ENCODE assay signal across 10 cellular contexts in the genomic region with DNA sequence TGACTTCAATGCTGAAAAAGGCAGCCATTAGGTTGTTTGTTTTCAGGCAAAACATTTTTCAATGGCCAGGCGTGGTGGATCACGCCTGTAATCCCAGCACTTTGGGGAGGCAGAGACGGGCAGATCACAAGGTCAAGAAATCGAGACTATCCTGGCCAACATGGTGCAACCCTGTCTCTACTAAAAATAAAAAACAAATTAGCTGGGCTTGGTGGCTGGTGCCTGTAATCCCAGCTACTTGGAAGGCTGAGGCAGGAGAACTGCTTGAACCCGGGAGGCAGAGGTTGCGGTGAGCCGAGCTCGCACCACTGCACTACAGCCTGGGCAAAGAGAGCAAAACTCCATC. TPM values are rescaled to one million over a fixed set of nuclear protein-coding genes. Genes with fewer than 3 reads are reported as not detected.
A peak's percentile ranks its signal among the peaks of the same experiment; 100 is the strongest.
DNase-seq lines count a peak whose midpoint lies in the region; ATAC-seq and TF ChIP-seq lines count a peak whose summit lies in the region.
"Not testable (repeated sequence)": the region's sequence is repeated elsewhere in the genome, so short reads cannot be mapped to it uniquely, and the experiment has no call there.
"Had no signal": no experiment of that assay in that cellular context is flagged by ENCODE, and none has a peak within 500 bp of the region (broad histone marks: within the 10 kb centered on the region; RNA-seq: fewer than 3 reads in every experiment).

No MANE protein-coding gene starts in this region.

- not testable (repeated sequence) for TF ChIP-seq CTCF in DND-41 (IDR thresholded peaks at IDR 0.05; ENCODE audit: borderline replicate concordance, extremely low read depth, low read length, poor library complexity, severe bottlenecking); RWPE1 (conservative IDR thresholded peaks at IDR 0.05; ENCODE audit: low read depth); endodermal cell (conservative IDR thresholded peaks at IDR 0.05); mesothelial cell of epicardium (IDR thresholded peaks at IDR 0.05; ENCODE audit: unreplicated experiment); psoas muscle (IDR thresholded peaks at IDR 0.05)

- not testable (repeated sequence) for H2AFZ ChIP-seq in DND-41 (ENCODE audit: low read depth, low read length)

- POLR2A ChIA-PET in RWPE1 (lab: Yijun Ruan, JAX; ENCODE audit: low non-redundant PET): not testable (repeated sequence)
- POLR2A ChIA-PET in activated CD8-positive, alpha-beta T cell treated with anti-CD3 and anti-CD28 coated beads, Interleukin-2, amount 10 ng/mL, durations not matched to agents 7 days and 5 days (lab: Charles Lee): interaction anchor here (0.5 to 3.8 kb wide), 5 partner anchors 9 to 232 kb away, joined by 3 to 21 read pairs (median 4); no protein-coding TSS in a partner anchor
- POLR2A ChIA-PET in activated naive CD8-positive, alpha-beta T cell treated with anti-CD3 and anti-CD28 coated beads, Interleukin-2, amount 10 ng/mL, durations not matched to agents 7 days and 5 days (lab: Charles Lee): interaction anchor here (0.9 to 3.4 kb wide), 4 partner anchors 9 to 17 kb away, joined by 3 to 17 read pairs (median 4); no protein-coding TSS in a partner anchor

- peaks cover 72% of the 10 kb centered on the region for H3K36me3 Mint-ChIP-seq in activated CD8-positive, alpha-beta T cell treated with anti-CD3 and anti-CD28 coated beads, Interleukin-2, amount 10 ng/mL, durations not matched to agents 7 days and 5 days (ENCODE audit: low read depth)
- H3K36me3 Mint-ChIP-seq in activated naive CD8-positive, alpha-beta T cell treated with anti-CD3 and anti-CD28 coated beads, Interleukin-2, amount 10 ng/mL, durations not matched to agents 7 days and 5 days: peaks cover 48% of the 10 kb centered on the region
- peaks cover 81% of the 10 kb centered on the region for H3K36me3 Mint-ChIP-seq in endodermal cell (ENCODE audit: low read depth)
- H3K36me3 Mint-ChIP-seq in mesothelial cell of epicardium: peaks cover 37% of the 10 kb centered on the region

- H3K9me3 Mint-ChIP-seq in activated CD8-positive, alpha-beta T cell treated with anti-CD3 and anti-CD28 coated beads, Interleukin-2, amount 10 ng/mL, durations not matched to agents 7 days and 5 days (ENCODE audit: insufficient read depth); activated naive CD8-positive, alpha-beta T cell treated with anti-CD3 and anti-CD28 coated beads, Interleukin-2, amount 10 ng/mL, durations not matched to agents 7 days and 5 days; endodermal cell; mesothelial cell of epicardium: not testable (repeated sequence)

- CTCF ChIA-PET in RWPE1 (lab: Yijun Ruan, JAX): interaction anchor here (0.6 kb wide), 1 partner anchor 106 kb away, joined by 3 read pairs; no protein-coding TSS in a partner anchor
- CTCF ChIA-PET in activated CD8-positive, alpha-beta T cell treated with anti-CD3 and anti-CD28 coated beads, Interleukin-2, amount 10 ng/mL, durations not matched to agents 7 days and 5 days (lab: Charles Lee): interaction anchor here (1.2 to 6.4 kb wide), 5 partner anchors 9 to 18 kb away, joined by 3 to 37 read pairs (median 4); no protein-coding TSS in a partner anchor

- intact Hi-C loops in psoas muscle (cut with DNase I): not testable (repeated sequence)

- H3K27ac ChIP-seq in DND-41 (ENCODE audit: low read length); endodermal cell (ENCODE audit: low read depth, low read length): not testable (repeated sequence)
- peak overlapping the region; percentile 30 for H3K27ac ChIP-seq in RWPE1
- peak overlapping the region; percentile 4 for H3K27ac ChIP-seq in psoas muscle

- not testable (repeated sequence) for DNase-seq in DND-41; RWPE1 (ENCODE audit: low spot score); activated CD8-positive, alpha-beta T cell treated with anti-CD3 and anti-CD28 coated beads, Interleukin-2, amount 10 ng/mL, durations not matched to agents 7 days and 5 days; activated naive CD8-positive, alpha-beta T cell treated with anti-CD3 and anti-CD28 coated beads, Interleukin-2, amount 10 ng/mL, durations not matched to agents 7 days and 5 days; endodermal cell; mesothelial cell of epicardium (ENCODE audit: low spot score in 2 of 2, unreplicated experiment in 2 of 2); psoas muscle

- H3K27me3 Mint-ChIP-seq in activated CD8-positive, alpha-beta T cell treated with anti-CD3 and anti-CD28 coated beads, Interleukin-2, amount 10 ng/mL, durations not matched to agents 7 days and 5 days (ENCODE audit: low read depth); activated naive CD8-positive, alpha-beta T cell treated with anti-CD3 and anti-CD28 coated beads, Interleukin-2, amount 10 ng/mL, durations not matched to agents 7 days and 5 days; endodermal cell (ENCODE audit: insufficient read depth); mesothelial cell of epicardium (ENCODE audit: low read depth): not testable (repeated sequence)

- peaks cover 89% of the 10 kb centered on the region for H4K20me1 ChIP-seq in DND-41 (ENCODE audit: insufficient read depth, low read length)

- H3K4me1 Mint-ChIP-seq in activated CD8-positive, alpha-beta T cell treated with anti-CD3 and anti-CD28 coated beads, Interleukin-2, amount 10 ng/mL, durations not matched to agents 7 days and 5 days (ENCODE audit: low read depth): peaks cover 61% of the 10 kb centered on the region
- peaks cover 45% of the 10 kb centered on the region for H3K4me1 Mint-ChIP-seq in activated naive CD8-positive, alpha-beta T cell treated with anti-CD3 and anti-CD28 coated beads, Interleukin-2, amount 10 ng/mL, durations not matched to agents 7 days and 5 days
- H3K4me1 Mint-ChIP-seq in endodermal cell: peaks cover 22% of the 10 kb centered on the region
- H3K4me1 Mint-ChIP-seq in mesothelial cell of epicardium: peaks cover 34% of the 10 kb centered on the region

- H3K27ac Mint-ChIP-seq in activated CD8-positive, alpha-beta T cell treated with anti-CD3 and anti-CD28 coated beads, Interleukin-2, amount 10 ng/mL, durations not matched to agents 7 days and 5 days: peak overlapping the region; percentile 9
- peak overlapping the region; percentile 47 for H3K27ac Mint-ChIP-seq in activated naive CD8-positive, alpha-beta T cell treated with anti-CD3 and anti-CD28 coated beads, Interleukin-2, amount 10 ng/mL, durations not matched to agents 7 days and 5 days
- peak overlapping the region; percentile 83 for H3K27ac Mint-ChIP-seq in endodermal cell
- peak overlapping the region; percentile 82 for H3K27ac Mint-ChIP-seq in mesothelial cell of epicardium

- H3K79me2 ChIP-seq in DND-41 (ENCODE audit: insufficient read depth, low read length): peaks cover 99% of the 10 kb centered on the region

- H3K27me3 ChIP-seq in DND-41 (ENCODE audit: insufficient read depth, low read length, poor library complexity); endodermal cell (ENCODE audit: control insufficient read depth, insufficient read depth, low read length, poor library complexity, severe bottlenecking); psoas muscle (ENCODE audit: insufficient read depth in 3 of 3, low read length in 2 of 3): not testable (repeated sequence)

- H3K4me3 ChIP-seq in DND-41 (ENCODE audit: low read depth in 1 of 2, low read length in 2 of 2); endodermal cell (ENCODE audit: low read length); psoas muscle: not testable (repeated sequence)

- H3K9me3 ChIP-seq in DND-41 (ENCODE audit: insufficient read depth, low read length, severe bottlenecking); endodermal cell (ENCODE audit: control insufficient read depth, low read length); psoas muscle: not testable (repeated sequence)

- WGBS in endodermal cell (ENCODE audit: insufficient coverage in 1 of 2, insufficient read length in 1 of 2), 2 experiments: 89 to 93% methylated on average over 5 to 8 of the region's 8 CpGs
- WGBS in psoas muscle, 3 donors: 64 to 89% (median 73%) methylated on average over 8 of the region's 8 CpGs

- H3K4me1 ChIP-seq in DND-41 (ENCODE audit: insufficient read depth, low read length) (peaks cover 42% of the 10 kb centered on the region), psoas muscle (peaks cover 57% of the 10 kb centered on the region)
- H3K4me1 ChIP-seq in endodermal cell (ENCODE audit: control insufficient read depth, insufficient read depth, low read length): not testable (repeated sequence)

- H3K36me3 ChIP-seq in DND-41 (ENCODE audit: insufficient read depth, low read length) (peaks cover 95% of the 10 kb centered on the region), endodermal cell (ENCODE audit: control insufficient read depth, insufficient read depth, low read length) (peaks cover 88% of the 10 kb centered on the region), psoas muscle (ENCODE audit: insufficient read depth in 1 of 2, low read depth in 1 of 2) (peaks cover 13 to 90% of the 10 kb centered on the region in 2 donors)

- not testable (repeated sequence) for H3K4me3 Mint-ChIP-seq in activated CD8-positive, alpha-beta T cell treated with anti-CD3 and anti-CD28 coated beads, Interleukin-2, amount 10 ng/mL, durations not matched to agents 7 days and 5 days; endodermal cell; mesothelial cell of epicardium
- H3K4me3 Mint-ChIP-seq in activated naive CD8-positive, alpha-beta T cell treated with anti-CD3 and anti-CD28 coated beads, Interleukin-2, amount 10 ng/mL, durations not matched to agents 7 days and 5 days: peak overlapping the region; percentile 13

- peak overlapping the region; percentile 12; the same call in 1 of the 2 replicates for H3K4me2 ChIP-seq in DND-41 (ENCODE audit: insufficient read depth, low read length)

- not testable (repeated sequence) for ATAC-seq in DND-41 (ENCODE audit: insufficient read depth, low read depth); activated CD8-positive, alpha-beta T cell treated with anti-CD3 and anti-CD28 coated beads, Interleukin-2, amount 10 ng/mL, durations not matched to agents 7 days and 5 days; activated naive CD8-positive, alpha-beta T cell treated with anti-CD3 and anti-CD28 coated beads, Interleukin-2, amount 10 ng/mL, durations not matched to agents 7 days and 5 days (ENCODE audit: low read depth); psoas muscle

- not testable (repeated sequence) for H3K9ac ChIP-seq in DND-41 (ENCODE audit: low read depth, low read length); endodermal cell (ENCODE audit: extremely low read depth, low read length, poor library complexity, severe bottlenecking)

RNA-seq across cellular contexts. Expression of a gene that starts 13.2 kb away (rescaled TPM):
- 100 to 1,000 TPM; 768 to 782 TPM for total RNA-seq in activated CD8-positive, alpha-beta T cell treated with anti-CD3 and anti-CD28 coated beads, Interleukin-2, amount 10 ng/mL, durations not matched to agents 7 days and 5 days
- 100 to 1,000 TPM; 658 to 677 TPM for total RNA-seq in activated naive CD8-positive, alpha-beta T cell treated with anti-CD3 and anti-CD28 coated beads, Interleukin-2, amount 10 ng/mL, durations not matched to agents 7 days and 5 days
- total RNA-seq in endodermal cell (1,000 to 10,000 TPM in 1 of 2 donors, 100 to 1,000 TPM in 1; 751 to 1,003 TPM), mesothelial cell of epicardium (669 to 698 TPM (median 675 TPM) in 3 replicates), psoas muscle (100 to 1,000 TPM; 217 to 310 (median 245) TPM)
- polyA plus RNA-seq in endodermal cell (2013, experiment 1 of 2): 966 TPM
- polyA plus RNA-seq in endodermal cell (2013, experiment 2 of 2): 842 TPM
- polyA plus RNA-seq in psoas muscle: 100 to 1,000 TPM; 215 to 290 (median 282) TPM

RNA-seq across cellular contexts. Expression of a gene that starts 23.8 kb away (rescaled TPM):
- not detected for total RNA-seq in activated CD8-positive, alpha-beta T cell treated with anti-CD3 and anti-CD28 coated beads, Interleukin-2, amount 10 ng/mL, durations not matched to agents 7 days and 5 days
- total RNA-seq in activated naive CD8-positive, alpha-beta T cell treated with anti-CD3 and anti-CD28 coated beads, Interleukin-2, amount 10 ng/mL, durations not matched to agents 7 days and 5 days: not detected
- total RNA-seq in endodermal cell (under 1 TPM in 1 of 2 donors, not detected in 1; 0.29 TPM), mesothelial cell of epicardium (0.29 to 0.35 TPM (median 0.29 TPM) in 3 replicates), psoas muscle (not detected)
- not detected for polyA plus RNA-seq in endodermal cell (2013, experiment 1 of 2)
- not detected for polyA plus RNA-seq in endodermal cell (2013, experiment 2 of 2)
- under 1 TPM in 2 of 3 donors, not detected in 1; 0.04 to 0.15 TPM for polyA plus RNA-seq in psoas muscle
- total RNA-seq: cardiac septum, dermis blood vessel endothelial cell, SJCRH30 had no signal

Comparison
In these comparisons a context has a peak if more than half of its experiments do, and no peak if none do; other contexts are left out.
1. H3K27ac Mint-ChIP-seq: peak in every context shown above with its lines; median percentile 83 in endodermal cell; 82 in mesothelial cell of epicardium; 47 in activated naive CD8-positive, alpha-beta T cell treated with anti-CD3 and anti-CD28 coated beads, Interleukin-2, amount 10 ng/mL, durations not matched to agents 7 days and 5 days; 9 in activated CD8-positive, alpha-beta T cell treated with anti-CD3 and anti-CD28 coated beads, Interleukin-2, amount 10 ng/mL, durations not matched to agents 7 days and 5 days.